8 cellular contexts compared by ENCODE assay signal in genomic region chr14:55089547-55090153, GRCh38. TPM values are rescaled to one million over a fixed set of nuclear protein-coding genes. Genes with fewer than 3 reads are reported as not detected.
DNase-seq lines count a peak whose midpoint lies in the region; ATAC-seq and TF ChIP-seq lines count a peak whose summit lies in the region.
"Not testable (repeated sequence)": the region's sequence is repeated elsewhere in the genome, so short reads cannot be mapped to it uniquely, and the experiment has no call there.

No MANE protein-coding gene starts in this region.

- intact Hi-C loops in Right ventricle myocardium superior (cut with DNase I): loop anchor here (5.0 kb wide), 1 partner anchor 68 kb away; no protein-coding TSS in a partner anchor
- intact Hi-C loops in posterior cingulate gyrus (cut with DNase I): loop anchor here (1.0 kb wide), 1 partner anchor 72 kb away; no protein-coding TSS in a partner anchor
- intact Hi-C loops in upper lobe of right lung (cut with DNase I): loop anchor here (5.0 kb wide), 1 partner anchor 73 kb away; no protein-coding TSS in a partner anchor

- not testable (repeated sequence) for H3K4me1 ChIP-seq in upper lobe of right lung

- not testable (repeated sequence) for H3K36me3 Mint-ChIP-seq in T-cell

- ATAC-seq in HG02852 (IDR thresholded peaks at IDR 0.05; ENCODE audit: unreplicated experiment): peak; percentile 82
- peak; percentile 86 to 99 (median 96) for ATAC-seq in T-cell (replicated peaks in 1 of 4)
- peak; percentile 96 for ATAC-seq in Right ventricle myocardium superior (ENCODE audit: poor library complexity)
- ATAC-seq in upper lobe of right lung: peak; percentile 97

- DNase-seq in NCI-H1930 (lab: John Stamatoyannopoulos, UW) (peak; percentile 15 to 45), T-cell (peak; percentile 38 to 77 (median 69)), Right ventricle myocardium superior (peak; percentile 86), posterior cingulate gyrus (peak; percentile 53 to 95 (median 81)), upper lobe of right lung (peak; percentile 79)
- DNase-seq in activated naive CD8-positive, alpha-beta T cell treated with anti-CD3 and anti-CD28 coated beads, Interleukin-2, amount 50 U/mL, for 16 hours (ENCODE audit: low read depth, low spot score): peak; percentile 38

- not testable (repeated sequence) for H3K27me3 ChIP-seq in upper lobe of right lung

- not testable (repeated sequence) for H3K4me3 ChIP-seq in upper lobe of right lung

- H3K4me3 Mint-ChIP-seq in T-cell: not testable (repeated sequence)

- H3K9me3 Mint-ChIP-seq in T-cell: not testable (repeated sequence)

- H3K27ac Mint-ChIP-seq in T-cell: not testable (repeated sequence)

- H3K27ac ChIP-seq in upper lobe of right lung: not testable (repeated sequence)

- not testable (repeated sequence) for H3K9me3 ChIP-seq in upper lobe of right lung

- H3K36me3 ChIP-seq in upper lobe of right lung: not testable (repeated sequence)

- CTCF ChIA-PET in T-cell (lab: Charles Lee): interaction anchor here (0.6 to 2.6 kb wide), 33 partner anchors 11 to 1875 kb away, joined by 3 to 40 read pairs (median 5); no protein-coding TSS in a partner anchor

- peak; percentile 83 for TF ChIP-seq CTCF in GM12872 (IDR thresholded peaks at IDR 0.05; ENCODE audit: insufficient read depth, low read depth, low read length)
- peak; percentile 91 for TF ChIP-seq CTCF in upper lobe of right lung (IDR thresholded peaks at IDR 0.05)

- POLR2A ChIA-PET in T-cell (lab: Charles Lee): interaction anchor here (0.6 to 0.7 kb wide), 6 partner anchors 22 to 361 kb away, joined by 3 to 15 read pairs (median 6); partner anchors contain the start of gene LGALS3 (in 1 of the 2)

- not testable (repeated sequence) for H3K27me3 Mint-ChIP-seq in T-cell

- not testable (repeated sequence) for H3K4me1 Mint-ChIP-seq in T-cell

RNA-seq across cellular contexts. Expression of gene MAPK1IP1L, which starts 38.2 kb away (rescaled TPM):
- total RNA-seq in T-cell (100 to 1,000 TPM in 2 of 5 donors, 10 to 100 TPM in 3; 68.7 to 153 (median 73.4) TPM), Right ventricle myocardium superior (49.5 TPM), upper lobe of right lung (72.5 TPM)

RNA-seq across cellular contexts. Expression of gene LGALS3, which starts 39.4 kb away (rescaled TPM):
- total RNA-seq in T-cell (10 to 100 TPM in 4 of 5 donors, 1 to 10 TPM in 1; 4.1 to 57.7 (median 35.8) TPM), Right ventricle myocardium superior (246 TPM), upper lobe of right lung (351 TPM)

Comparison
In these comparisons a context has a peak if more than half of its experiments do, and no peak if none do; other contexts are left out.
1. DNase-seq: peak in every context shown above with its lines; median percentile 86 in Right ventricle myocardium superior; 81 in posterior cingulate gyrus; 79 in upper lobe of right lung; 69 in T-cell; 38 in activated naive CD8-positive, alpha-beta T cell treated with anti-CD3 and anti-CD28 coated beads, Interleukin-2, amount 50 U/mL, for 16 hours; 30 in NCI-H1930.